ENCODE assay signal across 20 cellular contexts in the genomic region with DNA sequence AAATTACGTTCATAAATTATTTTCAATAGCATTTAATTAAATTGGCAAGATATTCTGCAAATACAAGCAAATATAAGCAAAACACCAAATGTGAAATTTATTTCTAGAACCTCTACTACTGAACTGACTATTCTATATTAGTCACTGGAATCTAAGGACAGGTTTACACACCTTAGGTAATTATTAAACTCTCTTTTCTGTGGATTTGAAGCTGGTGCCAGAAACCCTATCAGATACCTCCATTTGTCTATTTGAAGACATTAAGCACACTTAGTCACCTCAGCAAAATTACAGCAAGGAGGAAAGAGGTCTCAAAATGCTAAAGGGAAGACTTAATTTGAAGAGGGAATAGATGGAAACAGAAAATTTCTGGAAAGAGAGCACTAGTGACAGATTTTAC.
"Had no signal": no experiment of that assay in that cellular context is flagged by ENCODE, and none has a peak within 500 bp of the region (broad histone marks: within the 10 kb centered on the region; RNA-seq: fewer than 3 reads in every experiment).

No MANE protein-coding gene starts in this region.

- H3K27ac ChIP-seq: cardiac muscle cell, esophagus squamous epithelium, neural progenitor cell, ovary, testis had no signal

- H3K36me3 ChIP-seq: neural progenitor cell, ovary had no signal

- H3K9me3 ChIP-seq: esophagus squamous epithelium, ovary, testis had no signal

- H3K4me1 ChIP-seq: esophagus squamous epithelium, neural progenitor cell, testis had no signal

- H3K27me3 ChIP-seq: cardiac muscle cell, esophagus squamous epithelium, neural progenitor cell, ovary, testis had no signal

- H3K4me3 ChIP-seq: cardiac muscle cell, esophagus squamous epithelium, neural progenitor cell, ovary, testis had no signal

- DNase-seq: activated B cell treated with CpG ODN at 0.5 μM for 24 hours; activated CD4-positive, alpha-beta memory T cell treated with anti-CD3 and anti-CD28 coated beads for 36 hours; activated CD4-positive, alpha-beta T cell treated with anti-CD3 and anti-CD28 coated beads for 4 hours; activated naive CD4-positive, alpha-beta T cell; activated naive CD8-positive, alpha-beta T cell treated with anti-CD3 and anti-CD28 coated beads for 36 hours; amniotic stem cell; effector memory CD4-positive, alpha-beta T cell; esophagus squamous epithelium; hippocampal formation; islet precursor cell; mesenchymal stem cell; naive thymus-derived CD4-positive, alpha-beta T cell; ovary; stimulated activated CD4-positive, alpha-beta T cell treated with anti-CD3 and anti-CD28 coated beads, Interleukin-4, amount 100 ng/mL, for 4 hours; SW 1271; testis had no signal

- ATAC-seq: naive thymus-derived CD4-positive, alpha-beta T cell; sciatic nerve; stimulated activated memory B cell treated with anti-CD40 and anti-IgM and Interleukin-4, amounts not matched to agents 10 μg/mL and 1 μg/mL and 100 μg/mL, for 72 hours had no signal
